Comparison of ENCODE assay signal across 1 cellular context in the genomic region with DNA sequence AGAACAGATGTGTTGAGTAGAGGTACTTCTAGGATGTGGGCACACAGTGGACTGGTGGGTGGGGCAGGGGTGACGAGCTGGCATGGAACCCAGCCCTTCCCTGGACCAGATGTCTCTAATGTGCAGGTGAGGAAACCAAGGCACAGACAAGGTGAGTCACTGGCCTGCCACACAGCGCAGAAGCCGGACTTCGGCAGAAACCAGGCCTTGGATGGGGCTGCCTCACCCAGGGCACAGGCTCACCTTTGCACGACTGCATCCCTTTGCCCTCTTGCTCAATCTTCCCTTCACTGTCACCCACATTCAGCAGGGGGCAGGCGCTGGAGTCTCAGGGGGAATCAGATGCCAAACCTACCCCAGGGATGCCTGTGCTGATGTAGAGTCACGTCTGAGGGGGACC.
TF ChIP-seq lines count a peak whose summit lies in the region.

No MANE protein-coding gene starts in this region.

TF ChIP-seq in HepG2, 621 proteins besides CTCF, POLR2A, EP300 and RAD21 (continued from another document and continues in another):
- TF ChIP-seq AGO2 (optimal IDR thresholded peaks at IDR 0.05; ENCODE audit: low read depth, low read length), result no peak
- TF ChIP-seq ZSCAN31 (CRISPR knock-in tag; IDR thresholded peaks at IDR 0.05; ENCODE audit: low read depth), result no peak
- peak; percentile 91 for TF ChIP-seq CEBPB (IDR thresholded peaks at IDR 0.05; ENCODE audit: borderline replicate concordance, low read depth, low read length)
- TF ChIP-seq DZIP1 (CRISPR knock-in tag; IDR thresholded peaks at IDR 0.05), result no peak
- peak; percentile 73 for TF ChIP-seq HNF4A (CRISPR knock-in tag; IDR thresholded peaks at IDR 0.05)
- TF ChIP-seq ZNF503 (CRISPR knock-in tag; IDR thresholded peaks at IDR 0.05), result no peak
- TF ChIP-seq ZNF569 (CRISPR knock-in tag; IDR thresholded peaks at IDR 0.05; ENCODE audit: borderline replicate concordance), result no peak
- TF ChIP-seq ZNF589 (CRISPR knock-in tag; conservative IDR thresholded peaks at IDR 0.05), result no peak
- TF ChIP-seq HNF4G (IDR thresholded peaks at IDR 0.05; ENCODE audit: borderline replicate concordance, low read depth, low read length), result peak; percentile 83; the same call in 1 of the 2 replicates
- no peak for TF ChIP-seq HNF4G (CRISPR knock-in tag; IDR thresholded peaks at IDR 0.05; ENCODE audit: borderline replicate concordance, low read depth)
- no peak for TF ChIP-seq NFIC (IDR thresholded peaks at IDR 0.05; ENCODE audit: low read length)
- no peak for TF ChIP-seq SMAD9 (CRISPR knock-in tag; IDR thresholded peaks at IDR 0.05)
- TF ChIP-seq, protein P1, sequence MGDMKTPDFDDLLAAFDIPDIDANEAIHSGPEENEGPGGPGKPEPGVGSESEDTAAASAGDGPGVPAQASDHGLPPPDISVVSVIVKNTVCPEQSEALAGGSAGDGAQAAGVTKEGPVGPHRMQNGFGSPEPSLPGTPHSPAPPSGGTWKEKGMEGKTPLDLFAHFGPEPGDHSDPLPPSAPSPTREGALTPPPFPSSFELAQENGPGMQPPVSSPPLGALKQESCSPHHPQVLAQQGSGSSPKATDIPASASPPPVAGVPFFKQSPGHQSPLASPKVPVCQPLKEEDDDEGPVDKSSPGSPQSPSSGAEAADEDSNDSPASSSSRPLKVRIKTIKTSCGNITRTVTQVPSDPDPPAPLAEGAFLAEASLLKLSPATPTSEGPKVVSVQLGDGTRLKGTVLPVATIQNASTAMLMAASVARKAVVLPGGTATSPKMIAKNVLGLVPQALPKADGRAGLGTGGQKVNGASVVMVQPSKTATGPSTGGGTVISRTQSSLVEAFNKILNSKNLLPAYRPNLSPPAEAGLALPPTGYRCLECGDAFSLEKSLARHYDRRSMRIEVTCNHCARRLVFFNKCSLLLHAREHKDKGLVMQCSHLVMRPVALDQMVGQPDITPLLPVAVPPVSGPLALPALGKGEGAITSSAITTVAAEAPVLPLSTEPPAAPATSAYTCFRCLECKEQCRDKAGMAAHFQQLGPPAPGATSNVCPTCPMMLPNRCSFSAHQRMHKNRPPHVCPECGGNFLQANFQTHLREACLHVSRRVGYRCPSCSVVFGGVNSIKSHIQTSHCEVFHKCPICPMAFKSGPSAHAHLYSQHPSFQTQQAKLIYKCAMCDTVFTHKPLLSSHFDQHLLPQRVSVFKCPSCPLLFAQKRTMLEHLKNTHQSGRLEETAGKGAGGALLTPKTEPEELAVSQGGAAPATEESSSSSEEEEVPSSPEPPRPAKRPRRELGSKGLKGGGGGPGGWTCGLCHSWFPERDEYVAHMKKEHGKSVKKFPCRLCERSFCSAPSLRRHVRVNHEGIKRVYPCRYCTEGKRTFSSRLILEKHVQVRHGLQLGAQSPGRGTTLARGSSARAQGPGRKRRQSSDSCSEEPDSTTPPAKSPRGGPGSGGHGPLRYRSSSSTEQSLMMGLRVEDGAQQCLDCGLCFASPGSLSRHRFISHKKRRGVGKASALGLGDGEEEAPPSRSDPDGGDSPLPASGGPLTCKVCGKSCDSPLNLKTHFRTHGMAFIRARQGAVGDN (CRISPR knock-in tag; IDR thresholded peaks at IDR 0.05), result peak; percentile 62
- TF ChIP-seq FOXM1 (CRISPR knock-in tag; IDR thresholded peaks at IDR 0.05), result no peak
- no peak for TF ChIP-seq AHR (CRISPR knock-in tag; IDR thresholded peaks at IDR 0.05)
- no peak for TF ChIP-seq RFX1 (IDR thresholded peaks at IDR 0.05)
- no peak for TF ChIP-seq BATF2 (CRISPR knock-in tag; IDR thresholded peaks at IDR 0.05)
- no peak for TF ChIP-seq HNF1A (IDR thresholded peaks at IDR 0.05; ENCODE audit: low read depth)
- TF ChIP-seq HNF1A (CRISPR knock-in tag; IDR thresholded peaks at IDR 0.05; ENCODE audit: borderline replicate concordance), result no peak
- no peak for TF ChIP-seq ZNF18 (CRISPR knock-in tag; IDR thresholded peaks at IDR 0.05; ENCODE audit: insufficient replicate concordance)
- TF ChIP-seq SP1 (IDR thresholded peaks at IDR 0.05), result no peak
- TF ChIP-seq SP1 (CRISPR knock-in tag; IDR thresholded peaks at IDR 0.05), result no peak
- no peak for TF ChIP-seq JUN (CRISPR knock-in tag; IDR thresholded peaks at IDR 0.05)
- TF ChIP-seq ZMYM4 (CRISPR knock-in tag; IDR thresholded peaks at IDR 0.05), result no peak
- TF ChIP-seq, protein P2, sequence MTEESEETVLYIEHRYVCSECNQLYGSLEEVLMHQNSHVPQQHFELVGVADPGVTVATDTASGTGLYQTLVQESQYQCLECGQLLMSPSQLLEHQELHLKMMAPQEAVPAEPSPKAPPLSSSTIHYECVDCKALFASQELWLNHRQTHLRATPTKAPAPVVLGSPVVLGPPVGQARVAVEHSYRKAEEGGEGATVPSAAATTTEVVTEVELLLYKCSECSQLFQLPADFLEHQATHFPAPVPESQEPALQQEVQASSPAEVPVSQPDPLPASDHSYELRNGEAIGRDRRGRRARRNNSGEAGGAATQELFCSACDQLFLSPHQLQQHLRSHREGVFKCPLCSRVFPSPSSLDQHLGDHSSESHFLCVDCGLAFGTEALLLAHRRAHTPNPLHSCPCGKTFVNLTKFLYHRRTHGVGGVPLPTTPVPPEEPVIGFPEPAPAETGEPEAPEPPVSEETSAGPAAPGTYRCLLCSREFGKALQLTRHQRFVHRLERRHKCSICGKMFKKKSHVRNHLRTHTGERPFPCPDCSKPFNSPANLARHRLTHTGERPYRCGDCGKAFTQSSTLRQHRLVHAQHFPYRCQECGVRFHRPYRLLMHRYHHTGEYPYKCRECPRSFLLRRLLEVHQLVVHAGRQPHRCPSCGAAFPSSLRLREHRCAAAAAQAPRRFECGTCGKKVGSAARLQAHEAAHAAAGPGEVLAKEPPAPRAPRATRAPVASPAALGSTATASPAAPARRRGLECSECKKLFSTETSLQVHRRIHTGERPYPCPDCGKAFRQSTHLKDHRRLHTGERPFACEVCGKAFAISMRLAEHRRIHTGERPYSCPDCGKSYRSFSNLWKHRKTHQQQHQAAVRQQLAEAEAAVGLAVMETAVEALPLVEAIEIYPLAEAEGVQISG (CRISPR knock-in tag; IDR thresholded peaks at IDR 0.05), result no peak
- TF ChIP-seq NR2F6 (IDR thresholded peaks at IDR 0.05), result no peak
- TF ChIP-seq NR2F6 (CRISPR knock-in tag; IDR thresholded peaks at IDR 0.05), result peak; percentile 55; the same call in 1 of the 2 replicates
- no peak for TF ChIP-seq U2AF2 (IDR thresholded peaks at IDR 0.05; ENCODE audit: low read depth, low read length)
- TF ChIP-seq SNAPC2 (CRISPR knock-in tag; IDR thresholded peaks at IDR 0.05), result no peak
- TF ChIP-seq ZBTB2 (CRISPR knock-in tag; IDR thresholded peaks at IDR 0.05; ENCODE audit: low read depth), result no peak
- no peak for TF ChIP-seq PLSCR1 (CRISPR knock-in tag; IDR thresholded peaks at IDR 0.05; ENCODE audit: borderline replicate concordance)
- TF ChIP-seq ZNF543 (CRISPR knock-in tag; IDR thresholded peaks at IDR 0.05), result no peak
- TF ChIP-seq REPIN1 (CRISPR knock-in tag; IDR thresholded peaks at IDR 0.05; ENCODE audit: borderline replicate concordance, low read depth), result no peak
- TF ChIP-seq, protein P3, sequence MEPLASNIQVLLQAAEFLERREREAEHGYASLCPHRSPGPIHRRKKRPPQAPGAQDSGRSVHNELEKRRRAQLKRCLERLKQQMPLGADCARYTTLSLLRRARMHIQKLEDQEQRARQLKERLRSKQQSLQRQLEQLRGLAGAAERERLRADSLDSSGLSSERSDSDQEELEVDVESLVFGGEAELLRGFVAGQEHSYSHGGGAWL (CRISPR knock-in tag; IDR thresholded peaks at IDR 0.05), result no peak
- no peak for TF ChIP-seq ZBTB3 (CRISPR knock-in tag; IDR thresholded peaks at IDR 0.05; ENCODE audit: borderline replicate concordance, low read depth)
- no peak for TF ChIP-seq ZSCAN22 (CRISPR knock-in tag; IDR thresholded peaks at IDR 0.05)
